ENCODE assay signal across 15 cellular contexts in genomic region chr15:99019558-99020540, GRCh38. TPM values are rescaled to one million over a fixed set of nuclear protein-coding genes. Genes with fewer than 3 reads are reported as not detected.
DNase-seq lines count a peak whose midpoint lies in the region; ATAC-seq, FAIRE-seq and TF ChIP-seq lines count a peak whose summit lies in the region.
"Had no signal": no experiment of that assay in that cellular context is flagged by ENCODE, and none has a peak within 500 bp of the region (broad histone marks: within the 10 kb centered on the region; RNA-seq: fewer than 3 reads in every experiment).

No MANE protein-coding gene starts in this region.

- no peaks in the 10 kb centered on the region for H3K4me1 ChIP-seq in kidney (ENCODE audit: control insufficient read depth in 1 of 2, insufficient read depth in 1 of 2, low read depth in 1 of 2, low read length in 2 of 2)

- no peak for FAIRE-seq in kidney (lab: Jason Lieb, UNC)

- H3K9me3 ChIP-seq in kidney (ENCODE audit: control insufficient read depth in 1 of 2, low read length in 2 of 2), result no peaks in the 10 kb centered on the region

- intact Hi-C loops in kidney (cut with DNase I), result no loop called here

- no peak for ATAC-seq in SK-N-SH treated with all-trans-retinoic acid at 6 μM for 48 hours
- ATAC-seq: GM23338 had no signal

- H3K4me3 ChIP-seq in fibroblast of the aortic adventitia (ENCODE audit: low read depth, low read length) (no peak overlapping the region), skeletal muscle cell (ENCODE audit: low read depth, low read length) (no peak overlapping the region), kidney (ENCODE audit: low read length in 2 of 2) (no peak overlapping the region)
- H3K4me3 ChIP-seq: GM23338 had no signal

- peak; percentile 17 for DNase-seq in NCI-H82 (lab: John Stamatoyannopoulos, UW)
- no peak for DNase-seq in NCI-H82 treated with DMSO at 0.1 percent for 48 hours (lab: John Stamatoyannopoulos, UW; ENCODE audit: unreplicated experiment)
- DNase-seq in fibroblast of the aortic adventitia (ENCODE audit: low read depth), result peak; percentile 18
- peak; percentile 52 for DNase-seq in skeletal muscle cell (ENCODE audit: low read depth)
- no peak for DNase-seq in germinal center (ENCODE audit: low spot score)
- no peak for DNase-seq in kidney
- no peak for DNase-seq in stimulated activated CD4-positive, alpha-beta T cell treated with anti-CD3 and anti-CD28 coated beads, Interleukin-15, amount 100 ng/mL, for 24 hours
- DNase-seq: activated CD4-positive, alpha-beta T cell treated with anti-CD3 and anti-CD28 coated beads, Interleukin-2, amount 10 ng/mL, durations not matched to agents 24 days and 14 days; GF-D8; KG1; naive B cell; NCI-H226; SIG-M5 had no signal

- TF ChIP-seq CTCF in fibroblast of the aortic adventitia (IDR thresholded peaks at IDR 0.05; ENCODE audit: insufficient read depth, low read length) (no peak), kidney (IDR thresholded peaks at IDR 0.05; ENCODE audit: borderline replicate concordance, extremely low read depth, insufficient read depth) (no peak)

- no peak overlapping the region for H3K27ac ChIP-seq in kidney (ENCODE audit: low read depth in 2 of 2, low read length in 2 of 2)

- H3K36me3 ChIP-seq in kidney (ENCODE audit: control insufficient read depth in 1 of 2, insufficient read depth in 2 of 2, low read length in 2 of 2), result no peaks in the 10 kb centered on the region

- H3K9ac ChIP-seq in kidney (ENCODE audit: low read length in 2 of 2), result no peak overlapping the region

TF ChIP-seq in SK-N-SH treated with all-trans-retinoic acid at 6 μM for 48 hours, 23 proteins besides CTCF, POLR2A, EP300 and RAD21:
- TF ChIP-seq GLIS3 (CRISPR knock-in tag; IDR thresholded peaks at IDR 0.05) (no peak), ZC3H10 (CRISPR knock-in tag; IDR thresholded peaks at IDR 0.05) (no peak), ISL1 (CRISPR knock-in tag; IDR thresholded peaks at IDR 0.05) (0 out of 2 replicates have a peak, but pooled peaks have one; percentile 16), ARNTL (CRISPR knock-in tag; IDR thresholded peaks at IDR 0.05; ENCODE audit: borderline replicate concordance, low read depth) (no peak)
TF ChIP-seq in SK-N-SH treated with all-trans-retinoic acid at 6 μM for 48 hours: peak in this region for 1.

RNA-seq across cellular contexts. Expression of gene PGPEP1L, which starts 12.3 kb away (rescaled TPM):
- total RNA-seq in fibroblast of the aortic adventitia (ENCODE audit: low replicate concordance), result not detected in 2 replicates
- 1.1 TPM for total RNA-seq in kidney
- polyA plus RNA-seq in kidney (ENCODE audit: insufficient read depth, low read depth, low replicate concordance), result 1.1 TPM
- total RNA-seq: activated CD4-positive, alpha-beta T cell treated with anti-CD3 and anti-CD28 coated beads, Interleukin-2, amount 10 ng/mL, durations not matched to agents 24 days and 14 days; GM23338 had no signal
- polyA plus RNA-seq: GM23338 had no signal

Comparison
In these comparisons a context has a peak if more than half of its experiments do, and no peak if none do; other contexts are left out.
1. DNase-seq: peak in NCI-H82 (single experiment), fibroblast of the aortic adventitia (single experiment) and skeletal muscle cell (single experiment); none in NCI-H82 treated with DMSO at 0.1 percent for 48 hours (single experiment), germinal center (single experiment), kidney (single experiment) and stimulated activated CD4-positive, alpha-beta T cell treated with anti-CD3 and anti-CD28 coated beads, Interleukin-15, amount 100 ng/mL, for 24 hours (single experiment).